In the genomic region with DNA sequence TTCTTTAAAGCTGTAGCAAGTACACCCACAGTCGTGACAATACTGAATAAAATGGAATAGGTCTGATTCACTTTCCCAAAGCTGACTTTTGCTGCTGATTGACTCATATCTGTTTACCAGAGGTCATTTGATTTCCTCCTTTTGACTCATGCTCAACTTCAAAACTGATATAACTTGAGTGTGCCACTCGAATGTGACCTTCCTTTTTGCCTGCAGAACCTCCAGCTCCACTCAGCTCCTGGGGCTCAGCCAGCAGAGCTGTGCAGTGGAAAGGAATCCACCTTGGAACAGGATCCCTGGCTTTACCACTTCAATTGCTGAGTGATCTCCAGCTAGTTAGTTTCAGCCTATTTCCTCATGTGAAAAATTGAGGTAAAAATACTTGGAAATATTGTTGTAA, we compare ENCODE assay signal across 8 cellular contexts.
DNase-seq lines count a peak whose midpoint lies in the region; ATAC-seq and TF ChIP-seq lines count a peak whose summit lies in the region.

No MANE protein-coding gene starts in this region.

- no peaks in the 10 kb centered on the region for H3K27me3 ChIP-seq in right atrium auricular region

- H3K9me3 ChIP-seq in right atrium auricular region, result no peaks in the 10 kb centered on the region

- peaks cover 0 to 45% of the 10 kb centered on the region in 2 donors for H3K4me1 ChIP-seq in right atrium auricular region

- DNase-seq in SIG-M5 treated with dmso at 0.1 percent for 504 hours (lab: John Stamatoyannopoulos, UW; ENCODE audit: unreplicated experiment) (peak; percentile 23), SIG-M5 (lab: John Stamatoyannopoulos, UW) (no peak), RPMI7951 (ENCODE audit: low read depth) (peak; percentile 91), right atrium auricular region (ENCODE audit: low spot score) (peak; percentile 72), amygdala (lab: John Stamatoyannopoulos, UW) (no peak), SHP77 (lab: John Stamatoyannopoulos, UW) (no peak)
- no peak for DNase-seq in central memory CD4-positive, alpha-beta T cell

- TF ChIP-seq CTCF in right atrium auricular region (IDR thresholded peaks at IDR 0.05), result no peak

- peak overlapping the region; percentile 66 to 81 for H3K27ac ChIP-seq in right atrium auricular region

- ATAC-seq in HG02678 (IDR thresholded peaks at IDR 0.05; ENCODE audit: unreplicated experiment), result peak; percentile 63

- H3K36me3 ChIP-seq in right atrium auricular region, result no peaks in the 10 kb centered on the region

- H3K4me3 ChIP-seq in right atrium auricular region, result no peak overlapping the region

Comparison
In these comparisons a context has a peak if more than half of its experiments do, and no peak if none do; other contexts are left out.
1. DNase-seq: peak in SIG-M5 treated with dmso at 0.1 percent for 504 hours (single experiment), RPMI7951 (single experiment) and right atrium auricular region (single experiment); none in SIG-M5 (single experiment), amygdala (0 of 56), central memory CD4-positive, alpha-beta T cell (single experiment) and SHP77 (0 of 2).